22 cellular contexts compared by ENCODE assay signal in the genomic region with DNA sequence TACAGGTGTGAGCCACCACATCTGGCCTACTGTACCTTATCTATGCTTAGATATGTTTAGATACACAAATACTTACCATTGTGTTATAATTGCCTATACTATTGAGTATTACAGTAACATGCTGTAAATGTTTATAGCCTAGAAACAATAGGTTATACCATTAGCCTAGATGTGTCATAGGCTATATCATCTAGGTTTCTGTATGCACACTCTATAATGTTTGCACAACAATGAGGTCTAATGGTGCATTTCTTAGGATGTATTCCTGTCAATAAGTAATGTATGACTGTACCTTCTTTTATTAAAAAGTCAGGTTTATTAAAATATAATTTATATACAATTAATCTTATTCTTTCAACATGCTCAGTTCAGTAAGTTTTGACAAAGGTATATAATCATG.
DNase-seq lines count a peak whose midpoint lies in the region; ATAC-seq, FAIRE-seq and TF ChIP-seq lines count a peak whose summit lies in the region.
"Had no signal": no experiment of that assay in that cellular context is flagged by ENCODE, and none has a peak within 500 bp of the region (broad histone marks: within the 10 kb centered on the region; RNA-seq: fewer than 3 reads in every experiment).

No MANE protein-coding gene starts in this region.

- H3K36me3 ChIP-seq in breast epithelium (no peaks in the 10 kb centered on the region), mammary epithelial cell (ENCODE audit: insufficient read depth, low read length) (no peaks in the 10 kb centered on the region), keratinocyte (ENCODE audit: control insufficient read depth in 2 of 2, extremely low read depth in 1 of 2, insufficient read depth in 2 of 2, low read length in 2 of 2) (no peaks in the 10 kb centered on the region)
- H3K36me3 ChIP-seq: BLaER1 treated with 17β-estradiol and CSF1 and Interleukin-3, amounts not matched to agents 10 nM and 100 nM; HAP-1 had no signal

- no peak for FAIRE-seq in keratinocyte (lab: Jason Lieb, UNC)
- FAIRE-seq: G401.6 had no signal

- BruUV-seq in MCF 10A (replicated peaks; lab: Mats Ljungman, UMichigan) (TSS peak; percentile 68), mammary epithelial cell (replicated peaks; lab: Mats Ljungman, UMichigan) (no TSS peak)

- H3K27ac ChIP-seq in breast epithelium (no peak overlapping the region), mammary epithelial cell (ENCODE audit: insufficient read depth, low read depth, low read length) (no peak overlapping the region), keratinocyte (ENCODE audit: control insufficient read depth, insufficient read depth, low read length) (peak overlapping the region; percentile 94)
- H3K27ac ChIP-seq: BLaER1 treated with 17β-estradiol and CSF1 and Interleukin-3, amounts not matched to agents 10 nM and 100 nM had no signal

- in situ Hi-C loops in mammary epithelial cell (cut with MboI; ENCODE audit: low sequenced_read_pairs in 2 of 2) = no loop called here

- no peaks in the 10 kb centered on the region for H3K36me3 Mint-ChIP-seq in MCF 10A (ENCODE audit: insufficient read depth, unreplicated experiment)

- no peaks in the 10 kb centered on the region for H3K79me2 ChIP-seq in mammary epithelial cell (ENCODE audit: insufficient read depth, low read length)
- H3K79me2 ChIP-seq in keratinocyte (ENCODE audit: control insufficient read depth, insufficient read depth, low read length) = no peaks in the 10 kb centered on the region

- peaks cover 14% of the 10 kb centered on the region for H3K9me3 Mint-ChIP-seq in MCF 10A (ENCODE audit: unreplicated experiment)
- H3K9me3 Mint-ChIP-seq: HFFc6 had no signal

- no peak overlapping the region for H3K4me3 Mint-ChIP-seq in MCF 10A (ENCODE audit: unreplicated experiment)
- H3K4me3 Mint-ChIP-seq: CD4-positive, alpha-beta T cell had no signal

- no peak for TF ChIP-seq POLR2A in breast epithelium (IDR thresholded peaks at IDR 0.05)

- TF ChIP-seq CTCF in MCF 10A (IDR thresholded peaks at IDR 0.05; ENCODE audit: unreplicated experiment) (no peak), breast epithelium (IDR thresholded peaks at IDR 0.05) (no peak), mammary epithelial cell (conservative IDR thresholded peaks at IDR 0.05 in 1 of 2, IDR thresholded peaks at IDR 0.05 in 1 of 2; ENCODE audit: extremely low read depth in 1 of 2, insufficient read depth in 1 of 2, low read depth in 1 of 2, low read length in 2 of 2) (no peak), keratinocyte (optimal IDR thresholded peaks at IDR 0.05 in 1 of 3, IDR thresholded peaks at IDR 0.05 in 1 of 3, conservative IDR thresholded peaks at IDR 0.05 in 1 of 3; ENCODE audit: extremely low read depth in 1 of 3, insufficient read depth in 2 of 3, low read length in 3 of 3) (no peak)

- H3K9ac ChIP-seq in mammary epithelial cell (ENCODE audit: insufficient read depth, low read length) = no peak overlapping the region
- H3K9ac ChIP-seq in keratinocyte (ENCODE audit: control insufficient read depth, extremely low read depth, insufficient read depth, low read length) = no peak overlapping the region
- H3K9ac ChIP-seq: BLaER1 treated with 17β-estradiol and CSF1 and Interleukin-3, amounts not matched to agents 10 nM and 100 nM had no signal

- CTCF ChIA-PET in MCF 10A (lab: Yijun Ruan, JAX) (no interaction called here), mammary epithelial cell (lab: Charles Lee; ENCODE audit: low non-redundant PET) (no interaction called here)

- no peaks in the 10 kb centered on the region for H3K9me3 ChIP-seq in breast epithelium
- H3K9me3 ChIP-seq in mammary epithelial cell (replicated peaks; ENCODE audit: insufficient read depth, low read length) = no peaks in the 10 kb centered on the region
- H3K9me3 ChIP-seq in keratinocyte (ENCODE audit: control insufficient read depth, low read depth, low read length) = peaks cover 2% of the 10 kb centered on the region
- H3K9me3 ChIP-seq: BLaER1 treated with 17β-estradiol and CSF1 and Interleukin-3, amounts not matched to agents 10 nM and 100 nM; HAP-1 had no signal

- dilution Hi-C loops in mammary epithelial cell (cut with HindIII; ENCODE audit: low sequenced_read_pairs) = no loop called here
- dilution Hi-C loops in keratinocyte (cut with MboI; ENCODE audit: extremely low pct_ligation_motif_present, low sequenced_read_pairs) = no loop called here

- H2AFZ ChIP-seq in mammary epithelial cell (ENCODE audit: low read depth, low read length) (no peak overlapping the region), keratinocyte (ENCODE audit: control insufficient read depth, low read length) (no peak overlapping the region)

- ATAC-seq in GM21381 (IDR thresholded peaks at IDR 0.05; ENCODE audit: unreplicated experiment) = no peak
- ATAC-seq: Panc1 had no signal

- no peak overlapping the region for H3K4me3 ChIP-seq in breast epithelium
- no peak overlapping the region for H3K4me3 ChIP-seq in mammary epithelial cell (replicated peaks in 1 of 3; ENCODE audit: insufficient read depth in 1 of 3, low read depth in 2 of 3, low read length in 3 of 3)
- H3K4me3 ChIP-seq in keratinocyte (ENCODE audit: control insufficient read depth in 2 of 3, extremely low read depth in 1 of 3, insufficient read depth in 2 of 3, low read depth in 1 of 3, low read length in 3 of 3) = no peak overlapping the region
- H3K4me3 ChIP-seq: BLaER1 treated with 17β-estradiol and CSF1 and Interleukin-3, amounts not matched to agents 10 nM and 100 nM; HAP-1 had no signal

- H3K9me1 ChIP-seq in keratinocyte (ENCODE audit: control insufficient read depth, extremely low read depth, insufficient read depth, low read length) = no peaks in the 10 kb centered on the region

- DNase-seq in MCF 10A (ENCODE audit: unreplicated experiment) (no peak), breast epithelium (ENCODE audit: low spot score in 2 of 2) (no peak), mammary epithelial cell (no peak), keratinocyte (ENCODE audit: low read depth, low spot score) (no peak)
- no peak for DNase-seq in activated CD8-positive, alpha-beta memory T cell treated with anti-CD3 and anti-CD28 coated beads, Interleukin-2, amount 50 U/mL, for 4 hours
- no peak for DNase-seq in effector CD4-positive, alpha-beta T cell
- DNase-seq: 8988T; AML-193; CD4-positive, alpha-beta T cell; GOT3; KG1; MM.1S; NCI-H2029; NCI-H2227 treated with DMSO at 0.1 percent for 48 hours; NCI-H526 treated with DMSO at 0.1 percent for 48 hours; SIG-M5 had no signal

- POLR2A ChIA-PET in MCF 10A (lab: Yijun Ruan, JAX) = no interaction called here

- peak overlapping the region; percentile 55 for H3K27ac Mint-ChIP-seq in MCF 10A (ENCODE audit: low read depth, unreplicated experiment)
- H3K27ac Mint-ChIP-seq: CD4-positive, alpha-beta T cell had no signal

- H4K20me1 ChIP-seq in mammary epithelial cell (ENCODE audit: insufficient read depth, low read length) (no peaks in the 10 kb centered on the region), keratinocyte (ENCODE audit: control insufficient read depth, extremely low read depth, insufficient read depth, low read length) (no peaks in the 10 kb centered on the region)
- H4K20me1 ChIP-seq: BLaER1 treated with 17β-estradiol and CSF1 and Interleukin-3, amounts not matched to agents 10 nM and 100 nM had no signal

- H3K27me3 ChIP-seq in breast epithelium (no peaks in the 10 kb centered on the region), mammary epithelial cell (ENCODE audit: insufficient read depth, low read length) (no peaks in the 10 kb centered on the region), keratinocyte (ENCODE audit: control insufficient read depth, extremely low read depth, insufficient read depth, low read length) (no peaks in the 10 kb centered on the region)
- H3K27me3 ChIP-seq: BLaER1 treated with 17β-estradiol and CSF1 and Interleukin-3, amounts not matched to agents 10 nM and 100 nM had no signal

- no peaks in the 10 kb centered on the region for H3K27me3 Mint-ChIP-seq in MCF 10A (ENCODE audit: insufficient read depth, unreplicated experiment)
- H3K27me3 Mint-ChIP-seq: CD4-positive, alpha-beta T cell had no signal

- intact Hi-C loops in MCF 10A (cut with micrococcal nuclease) = no loop called here
- intact Hi-C loops in breast epithelium (cut with DNase I; ENCODE audit: low total_unique reads) = no loop called here
- intact Hi-C loops in mammary epithelial cell (cut with micrococcal nuclease) = no loop called here

- peaks cover 33% of the 10 kb centered on the region for H3K4me1 Mint-ChIP-seq in MCF 10A (ENCODE audit: insufficient read depth, unreplicated experiment)

- H3K4me2 ChIP-seq in mammary epithelial cell (ENCODE audit: insufficient read depth, low read depth, low read length) = peak overlapping the region; percentile 53
- no peak overlapping the region for H3K4me2 ChIP-seq in keratinocyte (ENCODE audit: control insufficient read depth, extremely low read depth, insufficient read depth, low read depth, low read length)

- H3K4me1 ChIP-seq in breast epithelium = no peaks in the 10 kb centered on the region
- peaks cover 15% of the 10 kb centered on the region for H3K4me1 ChIP-seq in mammary epithelial cell (ENCODE audit: insufficient read depth, low read length)
- peaks cover 18% of the 10 kb centered on the region for H3K4me1 ChIP-seq in keratinocyte (ENCODE audit: control insufficient read depth, extremely low read depth, insufficient read depth, low read length)
- H3K4me1 ChIP-seq: HAP-1 had no signal
